ENCODE assay signal across 18 cellular contexts in the genomic region with DNA sequence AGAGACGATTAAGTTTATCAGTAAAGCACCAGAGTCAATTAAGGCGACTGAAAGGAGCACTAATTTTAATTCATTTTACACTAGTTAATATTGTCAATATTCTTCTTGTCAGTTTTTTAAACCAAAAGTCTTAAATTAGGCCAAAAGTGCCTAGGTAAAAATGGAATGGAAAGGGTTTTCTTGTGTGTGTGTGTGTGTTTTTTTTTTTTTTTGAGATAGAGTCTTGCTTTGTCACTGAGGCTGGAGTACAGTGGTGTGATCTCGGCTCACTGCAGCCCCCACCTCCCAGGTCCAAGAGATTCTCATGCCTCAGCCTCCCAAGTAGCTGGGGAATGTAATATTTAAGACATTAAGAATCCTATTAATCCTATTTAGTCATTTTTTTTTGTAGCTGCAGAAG. TPM values are rescaled to one million over a fixed set of nuclear protein-coding genes. Genes with fewer than 3 reads are reported as not detected.
A peak's percentile ranks its signal among the peaks of the same experiment; 100 is the strongest.
DNase-seq lines count a peak whose midpoint lies in the region; ATAC-seq and TF ChIP-seq lines count a peak whose summit lies in the region.
"Had no signal": no experiment of that assay in that cellular context is flagged by ENCODE, and none has a peak within 500 bp of the region (broad histone marks: within the 10 kb centered on the region; RNA-seq: fewer than 3 reads in every experiment).

No MANE protein-coding gene starts in this region.

- DNase-seq in SK-N-SH (no peak), PC-3 (no peak), neural progenitor cell (ENCODE audit: low spot score) (no peak), mucosa of gallbladder (ENCODE audit: low spot score) (no peak)
- DNase-seq: CD4-positive, alpha-beta T cell; CD8-positive, alpha-beta memory T cell; DMS 273 treated with DMSO at 0.1 percent for 48 hours; DMS79; GF-D8; GM23248; H7; HCEC 1CT had no signal

- peaks cover 2% of the 10 kb centered on the region for H3K27me3 Mint-ChIP-seq in neural progenitor cell (ENCODE audit: insufficient read depth, low read depth)
- H3K27me3 Mint-ChIP-seq: B cell; CD4-positive, alpha-beta T cell; CD8-positive, alpha-beta memory T cell had no signal

- H3K27ac ChIP-seq in SK-N-SH (ENCODE audit: low read depth in 2 of 2, low read length in 1 of 2) (peak overlapping the region in 1 of 2 experiments; percentile 89; a peak in 2 of 4 replicates), PC-3 (ENCODE audit: low read length) (peak overlapping the region; percentile 91), neural progenitor cell (no peak overlapping the region)
- H3K27ac ChIP-seq: 22Rv1; BLaER1 treated with 17β-estradiol and CSF1 and Interleukin-3, amounts not matched to agents 10 nM and 100 nM; GM23248 had no signal

- H3F3A ChIP-seq in SK-N-SH (replicated peaks; ENCODE audit: insufficient read depth) = peaks cover 33% of the 10 kb centered on the region
- H3F3A ChIP-seq in PC-3 (ENCODE audit: low read length, unreplicated experiment) = no peaks in the 10 kb centered on the region
- H3F3A ChIP-seq in neural progenitor cell (ENCODE audit: low read depth) = peaks cover 19% of the 10 kb centered on the region

- H3K4me2 ChIP-seq in SK-N-SH (0 out of 2 replicates have a peak overlapping the region, but pooled peaks have one; percentile 20), PC-3 (ENCODE audit: low read length) (peak overlapping the region; percentile 48), neural progenitor cell (no peak overlapping the region)

- peaks cover 70% of the 10 kb centered on the region for H3K79me2 ChIP-seq in SK-N-SH (ENCODE audit: insufficient read depth)
- peaks cover 62% of the 10 kb centered on the region for H3K79me2 ChIP-seq in PC-3 (ENCODE audit: low read length)
- peaks cover 80% of the 10 kb centered on the region for H3K79me2 ChIP-seq in neural progenitor cell (ENCODE audit: low read depth)

- H4K20me1 ChIP-seq in SK-N-SH (ENCODE audit: insufficient read depth) (no peaks in the 10 kb centered on the region; the same call in 1 of the 2 replicates), PC-3 (ENCODE audit: low read length) (no peaks in the 10 kb centered on the region), neural progenitor cell (ENCODE audit: low read depth) (peaks cover 68% of the 10 kb centered on the region)

- TF ChIP-seq CTCF in SK-N-SH (IDR thresholded peaks at IDR 0.05) = no peak
- TF ChIP-seq CTCF in PC-3 (conservative IDR thresholded peaks at IDR 0.05; ENCODE audit: low read depth, low read length) = no peak
- TF ChIP-seq CTCF in neural progenitor cell (IDR thresholded peaks at IDR 0.05) = no peak

- CTCF ChIA-PET in SK-N-SH (lab: Yijun Ruan, JAX) = interaction anchor here (4.6 kb wide), 1 partner anchor 23 kb away, joined by 25 read pairs; no protein-coding TSS in a partner anchor
- CTCF ChIA-PET in PC-3 (lab: Charles Lee) = no interaction called here

- H3K4me1 Mint-ChIP-seq in neural progenitor cell = peaks cover 16% of the 10 kb centered on the region

- H3K9me3 ChIP-seq in SK-N-SH (no peaks in the 10 kb centered on the region), PC-3 (ENCODE audit: low read length) (no peaks in the 10 kb centered on the region), neural progenitor cell (ENCODE audit: low read depth) (no peaks in the 10 kb centered on the region)
- H3K9me3 ChIP-seq: BLaER1 treated with 17β-estradiol and CSF1 and Interleukin-3, amounts not matched to agents 10 nM and 100 nM had no signal

- peak overlapping the region; percentile 74 for H3K27ac Mint-ChIP-seq in neural progenitor cell
- H3K27ac Mint-ChIP-seq: B cell; CD4-positive, alpha-beta T cell; CD8-positive, alpha-beta memory T cell had no signal

- TF ChIP-seq RAD21 in SK-N-SH (IDR thresholded peaks at IDR 0.05; ENCODE audit: low read length) = no peak

- no peaks in the 10 kb centered on the region for H3K36me3 Mint-ChIP-seq in neural progenitor cell

- no peak overlapping the region for H3K9ac ChIP-seq in SK-N-SH
- peak overlapping the region; percentile 35; the same call in 1 of the 2 replicates for H3K9ac ChIP-seq in PC-3 (ENCODE audit: low read length)
- no peak overlapping the region for H3K9ac ChIP-seq in neural progenitor cell
- H3K9ac ChIP-seq: BLaER1 treated with 17β-estradiol and CSF1 and Interleukin-3, amounts not matched to agents 10 nM and 100 nM; GM23248 had no signal

- H3K4me1 ChIP-seq in SK-N-SH (ENCODE audit: control insufficient read depth in 1 of 2, insufficient read depth in 2 of 2, low read depth in 1 of 2, low read length in 1 of 2) (peaks cover 10 to 19% of the 10 kb centered on the region in 2 experiments; a peak in 3 of 4 replicates), PC-3 (ENCODE audit: insufficient read depth, low read length) (peaks cover 51% of the 10 kb centered on the region), neural progenitor cell (peaks cover 15% of the 10 kb centered on the region)

- H3K9me2 ChIP-seq in SK-N-SH = no peaks in the 10 kb centered on the region
- no peaks in the 10 kb centered on the region for H3K9me2 ChIP-seq in PC-3 (replicated peaks; ENCODE audit: low read length)

- no peak overlapping the region for H3K4me3 Mint-ChIP-seq in neural progenitor cell
- H3K4me3 Mint-ChIP-seq: B cell; CD14-positive monocyte; CD4-positive, alpha-beta T cell had no signal

- H3K36me3 ChIP-seq in SK-N-SH (replicated peaks in 1 of 2; ENCODE audit: control insufficient read depth in 1 of 2, insufficient read depth in 2 of 2, low read length in 1 of 2) (no peaks in the 10 kb centered on the region), PC-3 (ENCODE audit: low read depth, low read length) (no peaks in the 10 kb centered on the region), neural progenitor cell (no peaks in the 10 kb centered on the region)

- H2AFZ ChIP-seq in SK-N-SH (ENCODE audit: low read depth) = no peak overlapping the region
- H2AFZ ChIP-seq in PC-3 (ENCODE audit: low read length) = no peak overlapping the region
- H2AFZ ChIP-seq in neural progenitor cell (replicated peaks) = no peak overlapping the region
- H2AFZ ChIP-seq: GM23248 had no signal

- intact Hi-C loops in PC-3 (cut with micrococcal nuclease) = loop anchor here (2.0 kb wide), 1 partner anchor 28 kb away; no protein-coding TSS in a partner anchor

- 89% methylated on average over 3 of the region's 3 CpGs for WGBS in SK-N-SH (ENCODE audit: low lambda C conversion rate)

- H3K27me3 ChIP-seq in SK-N-SH (ENCODE audit: insufficient read depth) (no peaks in the 10 kb centered on the region), PC-3 (ENCODE audit: low read length) (no peaks in the 10 kb centered on the region), neural progenitor cell (no peaks in the 10 kb centered on the region)
- H3K27me3 ChIP-seq: BLaER1 treated with 17β-estradiol and CSF1 and Interleukin-3, amounts not matched to agents 10 nM and 100 nM had no signal

- POLR2A ChIA-PET in SK-N-SH (lab: Yijun Ruan, JAX) = no interaction called here
- POLR2A ChIA-PET in PC-3 (lab: Charles Lee; ENCODE audit: unreplicated experiment) = no interaction called here

- no TSS peak for BruUV-seq in PC-3 (replicated peaks; lab: Mats Ljungman, UMichigan)

- H3K4me3 ChIP-seq in SK-N-SH (ENCODE audit: low read depth in 2 of 2, low read length in 1 of 2) (no peak overlapping the region), PC-3 (ENCODE audit: low read length) (no peak overlapping the region), neural progenitor cell (no peak overlapping the region)
- H3K4me3 ChIP-seq: BLaER1 treated with 17β-estradiol and CSF1 and Interleukin-3, amounts not matched to agents 10 nM and 100 nM; GM23248 had no signal

- no peaks in the 10 kb centered on the region for H3K9me3 Mint-ChIP-seq in neural progenitor cell
- H3K9me3 Mint-ChIP-seq: CD14-positive monocyte; CD4-positive, alpha-beta T cell; CD8-positive, alpha-beta memory T cell had no signal

- ATAC-seq in SK-N-SH treated with all-trans-retinoic acid at 6 μM for 48 hours = no peak
- no peak for ATAC-seq in PC-3
- no peak for ATAC-seq in GM19328 (IDR thresholded peaks at IDR 0.05; ENCODE audit: unreplicated experiment)

- TF ChIP-seq EP300 in SK-N-SH (IDR thresholded peaks at IDR 0.05; ENCODE audit: borderline replicate concordance in 1 of 2, low read depth in 1 of 2, low read length in 1 of 2) = no peak

TF ChIP-seq in SK-N-SH, 30 proteins besides CTCF, POLR2A, EP300 and RAD21 (continues in another document):
- TF ChIP-seq CHD2 (IDR thresholded peaks at IDR 0.05; ENCODE audit: low read length, partially characterized antibody) = no peak
- TF ChIP-seq FOSL2 (IDR thresholded peaks at IDR 0.05; ENCODE audit: borderline replicate concordance, low read depth) = no peak
- TF ChIP-seq, protein P1, sequence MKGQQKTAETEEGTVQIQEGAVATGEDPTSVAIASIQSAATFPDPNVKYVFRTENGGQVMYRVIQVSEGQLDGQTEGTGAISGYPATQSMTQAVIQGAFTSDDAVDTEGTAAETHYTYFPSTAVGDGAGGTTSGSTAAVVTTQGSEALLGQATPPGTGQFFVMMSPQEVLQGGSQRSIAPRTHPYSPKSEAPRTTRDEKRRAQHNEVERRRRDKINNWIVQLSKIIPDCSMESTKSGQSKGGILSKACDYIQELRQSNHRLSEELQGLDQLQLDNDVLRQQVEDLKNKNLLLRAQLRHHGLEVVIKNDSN (IDR thresholded peaks at IDR 0.05; ENCODE audit: borderline replicate concordance, low read depth) = no peak
- TF ChIP-seq SMC3 (IDR thresholded peaks at IDR 0.05; ENCODE audit: low read depth, low read length) = no peak

TF ChIP-seq in SK-N-SH treated with all-trans-retinoic acid at 6 μM for 48 hours, 23 proteins besides CTCF, POLR2A, EP300 and RAD21 (continues in another document):
- TF ChIP-seq ARNTL (CRISPR knock-in tag; IDR thresholded peaks at IDR 0.05; ENCODE audit: borderline replicate concordance, low read depth) (no peak), ZNF565 (CRISPR knock-in tag; conservative IDR thresholded peaks at IDR 0.05; ENCODE audit: low read depth) (no peak), OSR1 (CRISPR knock-in tag; IDR thresholded peaks at IDR 0.05) (no peak)
- TF ChIP-seq, protein P2, sequence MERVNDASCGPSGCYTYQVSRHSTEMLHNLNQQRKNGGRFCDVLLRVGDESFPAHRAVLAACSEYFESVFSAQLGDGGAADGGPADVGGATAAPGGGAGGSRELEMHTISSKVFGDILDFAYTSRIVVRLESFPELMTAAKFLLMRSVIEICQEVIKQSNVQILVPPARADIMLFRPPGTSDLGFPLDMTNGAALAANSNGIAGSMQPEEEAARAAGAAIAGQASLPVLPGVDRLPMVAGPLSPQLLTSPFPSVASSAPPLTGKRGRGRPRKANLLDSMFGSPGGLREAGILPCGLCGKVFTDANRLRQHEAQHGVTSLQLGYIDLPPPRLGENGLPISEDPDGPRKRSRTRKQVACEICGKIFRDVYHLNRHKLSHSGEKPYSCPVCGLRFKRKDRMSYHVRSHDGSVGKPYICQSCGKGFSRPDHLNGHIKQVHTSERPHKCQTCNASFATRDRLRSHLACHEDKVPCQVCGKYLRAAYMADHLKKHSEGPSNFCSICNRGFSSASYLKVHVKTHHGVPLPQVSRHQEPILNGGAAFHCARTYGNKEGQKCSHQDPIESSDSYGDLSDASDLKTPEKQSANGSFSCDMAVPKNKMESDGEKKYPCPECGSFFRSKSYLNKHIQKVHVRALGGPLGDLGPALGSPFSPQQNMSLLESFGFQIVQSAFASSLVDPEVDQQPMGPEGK (CRISPR knock-in tag; IDR thresholded peaks at IDR 0.05; ENCODE audit: borderline replicate concordance) = no peak

RNA-seq across cellular contexts. Expression of a gene that starts 3.1 kb away (rescaled TPM):
- polyA plus RNA-seq in SK-N-SH (2012; rRNA removed) = 5.1 and 6.2 TPM in 2 replicates
- polyA plus RNA-seq in SK-N-SH (2012; cell fraction: cytosol; rRNA removed) = 4.6 and 5.5 TPM in 2 replicates
- polyA plus RNA-seq in SK-N-SH (2012; cell fraction: nucleus; rRNA removed) = 7.6 and 10.2 TPM in 2 replicates
- total RNA-seq in PC-3 (2014; rRNA removed) (31.0 and 31.7 TPM in 2 replicates), neural progenitor cell (ENCODE audit: low replicate concordance) (39.7 and 51.7 TPM in 2 replicates), mucosa of gallbladder (39.1 TPM)
